In the genomic region with DNA sequence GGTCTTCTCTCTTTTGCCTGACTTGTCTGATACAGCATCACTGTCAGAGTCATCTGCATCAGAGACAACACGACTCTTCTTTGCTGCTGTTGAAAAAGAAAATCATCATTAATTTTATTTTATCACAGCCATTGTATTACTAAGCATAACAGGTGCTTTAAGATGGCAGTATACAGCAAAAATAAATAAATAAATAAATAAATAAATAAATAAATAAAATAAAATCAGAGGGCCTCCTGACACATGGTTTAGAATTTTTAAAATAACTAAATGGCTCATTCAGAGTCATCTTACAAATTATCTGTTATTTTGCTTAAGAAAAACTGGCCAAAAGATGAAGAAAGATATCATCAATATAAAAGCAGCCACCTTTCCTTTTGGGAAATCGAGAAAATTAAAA, we compare ENCODE assay signal across 19 cellular contexts. TPM values are rescaled to one million over a fixed set of nuclear protein-coding genes. Genes with fewer than 3 reads are reported as not detected.
"Had no signal": no experiment of that assay in that cellular context is flagged by ENCODE, and none has a peak within 500 bp of the region (broad histone marks: within the 10 kb centered on the region; RNA-seq: fewer than 3 reads in every experiment).

No MANE protein-coding gene starts in this region.

- H3K4me3 ChIP-seq: colonic mucosa, heart left ventricle, lung, prostate gland, testis, upper lobe of left lung had no signal

- H3K27ac Mint-ChIP-seq: activated CD4-positive, alpha-beta memory T cell treated with anti-CD3 and anti-CD28 coated beads for 36 hours; mesothelial cell of epicardium had no signal

- H3K27ac ChIP-seq: colonic mucosa, heart left ventricle, prostate gland, testis, upper lobe of left lung had no signal

- H3K27me3 ChIP-seq: colonic mucosa, heart left ventricle, testis, upper lobe of left lung had no signal

- H3K9me3 ChIP-seq: colonic mucosa, heart left ventricle, prostate gland, testis, upper lobe of left lung had no signal

- H3K9me3 Mint-ChIP-seq: activated CD4-positive, alpha-beta memory T cell treated with anti-CD3 and anti-CD28 coated beads for 36 hours; activated naive CD8-positive, alpha-beta T cell treated with anti-CD3 and anti-CD28 coated beads, Interleukin-2, amount 10 ng/mL, durations not matched to agents 7 days and 5 days; activated T-cell treated with anti-CD3 and anti-CD28 coated beads, Interleukin-2, amount 50 U/mL, for 4 hours; brain; mesothelial cell of epicardium; neural crest cell had no signal

- H3K4me1 ChIP-seq: colonic mucosa, prostate gland had no signal

- H3K4me3 Mint-ChIP-seq: activated CD4-positive, alpha-beta memory T cell treated with anti-CD3 and anti-CD28 coated beads for 36 hours; activated naive CD8-positive, alpha-beta T cell treated with anti-CD3 and anti-CD28 coated beads, Interleukin-2, amount 10 ng/mL, durations not matched to agents 7 days and 5 days; activated T-cell treated with anti-CD3 and anti-CD28 coated beads, Interleukin-2, amount 50 U/mL, for 4 hours; brain; mesothelial cell of epicardium; neural crest cell had no signal

- ATAC-seq: activated T-cell treated with anti-CD3 and anti-CD28 coated beads, Interleukin-2, amount 50 U/mL, for 4 hours; heart left ventricle; left lobe of liver; right cardiac atrium had no signal

- DNase-seq: activated CD4-positive, alpha-beta memory T cell treated with anti-CD3 and anti-CD28 coated beads for 36 hours; activated effector memory CD4-positive, alpha-beta T cell treated with anti-CD3 and anti-CD28 coated beads, Interleukin-2, amount 50 U/mL, for 16 hours; activated naive CD8-positive, alpha-beta T cell treated with anti-CD3 and anti-CD28 coated beads, Interleukin-2, amount 10 ng/mL, durations not matched to agents 7 days and 5 days; activated T-cell treated with anti-CD3 and anti-CD28 coated beads, Interleukin-2, amount 50 U/mL, for 4 hours; caudate nucleus; colonic mucosa; heart left ventricle; kidney; right cardiac atrium; T-helper 2 cell; testis; upper lobe of left lung had no signal

- H3K27me3 Mint-ChIP-seq: activated CD4-positive, alpha-beta memory T cell treated with anti-CD3 and anti-CD28 coated beads for 36 hours; activated naive CD8-positive, alpha-beta T cell treated with anti-CD3 and anti-CD28 coated beads, Interleukin-2, amount 10 ng/mL, durations not matched to agents 7 days and 5 days; brain had no signal

RNA-seq across cellular contexts. Expression of gene MYO7B, which starts 32.0 kb away (rescaled TPM):
- total RNA-seq: SK-MEL-5 had no signal
